In the genomic region with DNA sequence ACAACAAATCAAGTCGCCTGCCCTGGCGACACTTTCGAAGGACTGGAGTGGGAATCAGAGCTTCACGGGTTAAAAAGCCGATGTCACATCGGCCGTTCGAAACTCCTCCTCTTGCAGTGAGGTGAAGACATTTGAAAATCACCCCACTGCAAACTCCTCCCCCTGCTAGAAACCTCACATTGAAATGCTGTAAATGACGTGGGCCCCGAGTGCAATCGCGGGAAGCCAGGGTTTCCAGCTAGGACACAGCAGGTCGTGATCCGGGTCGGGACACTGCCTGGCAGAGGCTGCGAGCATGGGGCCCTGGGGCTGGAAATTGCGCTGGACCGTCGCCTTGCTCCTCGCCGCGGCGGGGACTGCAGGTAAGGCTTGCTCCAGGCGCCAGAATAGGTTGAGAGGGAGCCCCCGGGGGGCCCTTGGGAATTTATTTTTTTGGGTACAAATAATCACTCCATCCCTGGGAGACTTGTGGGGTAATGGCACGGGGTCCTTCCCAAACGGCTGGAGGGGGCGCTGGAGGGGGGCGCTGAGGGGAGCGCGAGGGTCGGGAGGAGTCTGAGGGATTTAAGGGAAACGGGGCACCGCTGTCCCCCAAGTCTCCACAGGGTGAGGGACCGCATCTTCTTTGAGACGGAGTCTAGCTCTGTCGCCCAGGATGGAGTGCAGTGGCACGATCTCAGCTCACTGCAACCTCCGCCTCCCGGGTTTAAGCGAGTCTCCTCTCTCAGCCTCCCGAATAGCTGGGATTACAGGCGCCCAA, we compare ENCODE assay signal across 1 cellular context.
TF ChIP-seq lines count a peak whose summit lies in the region.

TSS of gene LDLR (plus strand) at position 210 of the 760 bp plus-strand sequence. CDS start at position 296, 86 bp downstream.

TF ChIP-seq in K562, 482 proteins besides CTCF, POLR2A, EP300 and RAD21 (continued from another document):
- TF ChIP-seq BRF2 (IDR thresholded peaks at IDR 0.05; ENCODE audit: borderline replicate concordance, insufficient read depth, insufficient read length) (no peak), MTF1 (CRISPR knock-in tag; IDR thresholded peaks at IDR 0.05; ENCODE audit: borderline replicate concordance) (no peak), ZKSCAN8 (CRISPR knock-in tag; IDR thresholded peaks at IDR 0.05) (no peak), STAT6 (CRISPR knock-in tag; IDR thresholded peaks at IDR 0.05) (no peak), ZNF507 (tag; conservative IDR thresholded peaks at IDR 0.05) (no peak), EP400 (IDR thresholded peaks at IDR 0.05) (peak; percentile 69), EZH2 (IDR thresholded peaks at IDR 0.05; ENCODE audit: borderline replicate concordance, low read depth, low read length) (no peak), PCBP1 (IDR thresholded peaks at IDR 0.05; ENCODE audit: low read depth, low read length, poor library complexity, severe bottlenecking) (peak; percentile 76), MCM5 (IDR thresholded peaks at IDR 0.05; ENCODE audit: low read depth) (no peak), MAFK (IDR thresholded peaks at IDR 0.05; ENCODE audit: low read length) (no peak; the same call in 1 of the 2 replicates), ZSCAN29 (IDR thresholded peaks at IDR 0.05) (no peak), FOXJ2 (tag; IDR thresholded peaks at IDR 0.05) (no peak), BRD4 (IDR thresholded peaks at IDR 0.05) (0 out of 2 replicates have a peak, but pooled peaks have one; percentile 78), ARHGAP35 (IDR thresholded peaks at IDR 0.05; ENCODE audit: partially characterized antibody) (no peak), IFI16 (CRISPR knock-in tag; IDR thresholded peaks at IDR 0.05) (no peak), IRF2 (CRISPR knock-in tag; IDR thresholded peaks at IDR 0.05) (no peak), HDAC6 (IDR thresholded peaks at IDR 0.05; ENCODE audit: low read depth, low read length) (no peak), JUND (IDR thresholded peaks at IDR 0.05; ENCODE audit: borderline replicate concordance, low read depth, low read length) (peak; percentile 87), JUND (tag; IDR thresholded peaks at IDR 0.05; ENCODE audit: borderline replicate concordance, low read depth, low read length) (peak; percentile 66; the same call in 1 of the 3 replicates), NFE2L1 (tag; IDR thresholded peaks at IDR 0.05; ENCODE audit: borderline replicate concordance, low read depth) (no peak), CLOCK (CRISPR knock-in tag; IDR thresholded peaks at IDR 0.05; ENCODE audit: borderline replicate concordance) (no peak)
- TF ChIP-seq, protein P1, sequence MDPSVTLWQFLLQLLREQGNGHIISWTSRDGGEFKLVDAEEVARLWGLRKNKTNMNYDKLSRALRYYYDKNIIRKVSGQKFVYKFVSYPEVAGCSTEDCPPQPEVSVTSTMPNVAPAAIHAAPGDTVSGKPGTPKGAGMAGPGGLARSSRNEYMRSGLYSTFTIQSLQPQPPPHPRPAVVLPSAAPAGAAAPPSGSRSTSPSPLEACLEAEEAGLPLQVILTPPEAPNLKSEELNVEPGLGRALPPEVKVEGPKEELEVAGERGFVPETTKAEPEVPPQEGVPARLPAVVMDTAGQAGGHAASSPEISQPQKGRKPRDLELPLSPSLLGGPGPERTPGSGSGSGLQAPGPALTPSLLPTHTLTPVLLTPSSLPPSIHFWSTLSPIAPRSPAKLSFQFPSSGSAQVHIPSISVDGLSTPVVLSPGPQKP (CRISPR knock-in tag; IDR thresholded peaks at IDR 0.05): no peak
- TF ChIP-seq, protein P2, sequence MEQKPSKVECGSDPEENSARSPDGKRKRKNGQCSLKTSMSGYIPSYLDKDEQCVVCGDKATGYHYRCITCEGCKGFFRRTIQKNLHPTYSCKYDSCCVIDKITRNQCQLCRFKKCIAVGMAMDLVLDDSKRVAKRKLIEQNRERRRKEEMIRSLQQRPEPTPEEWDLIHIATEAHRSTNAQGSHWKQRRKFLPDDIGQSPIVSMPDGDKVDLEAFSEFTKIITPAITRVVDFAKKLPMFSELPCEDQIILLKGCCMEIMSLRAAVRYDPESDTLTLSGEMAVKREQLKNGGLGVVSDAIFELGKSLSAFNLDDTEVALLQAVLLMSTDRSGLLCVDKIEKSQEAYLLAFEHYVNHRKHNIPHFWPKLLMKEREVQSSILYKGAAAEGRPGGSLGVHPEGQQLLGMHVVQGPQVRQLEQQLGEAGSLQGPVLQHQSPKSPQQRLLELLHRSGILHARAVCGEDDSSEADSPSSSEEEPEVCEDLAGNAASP (IDR thresholded peaks at IDR 0.05): no peak
